Comparison of ENCODE assay signal across 8 cellular contexts in genomic region chr22:41479671-41480396, GRCh38. TPM values are rescaled to one million over a fixed set of nuclear protein-coding genes. Genes with fewer than 3 reads are reported as not detected.
A peak's percentile ranks its signal among the peaks of the same experiment; 100 is the strongest.
DNase-seq lines count a peak whose midpoint lies in the region; ATAC-seq, FAIRE-seq and TF ChIP-seq lines count a peak whose summit lies in the region.

No MANE protein-coding gene starts in this region.

- POLR2A ChIA-PET in A549 (lab: Yijun Ruan, JAX), result no interaction called here

- FAIRE-seq in A549 (lab: Jason Lieb, UNC), result no peak

- CTCF ChIA-PET in A549 (lab: Yijun Ruan, JAX), result interaction anchor here (1.0 to 5.0 kb wide), 3 partner anchors 38 to 76 kb away, joined by 3 to 25 read pairs (median 8); no protein-coding TSS in a partner anchor

- no peaks in the 10 kb centered on the region for H3K9me2 ChIP-seq in neural cell (ENCODE audit: insufficient read depth, low read length)

- ATAC-seq in A549 (peak; percentile 13 to 26; a peak in 3 of 6 replicates), HG02759 (IDR thresholded peaks at IDR 0.05; ENCODE audit: unreplicated experiment) (no peak)

- H3K9ac ChIP-seq in neural cell (ENCODE audit: low read length), result peak overlapping the region; percentile 80

- no peaks in the 10 kb centered on the region; the same call in 2 of the 3 replicates for H3K4me1 ChIP-seq in A549

- no peak for TF ChIP-seq EP300 in A549 (IDR thresholded peaks at IDR 0.05)
- peak; percentile 81 for TF ChIP-seq EP300 in neural cell (conservative IDR thresholded peaks at IDR 0.05; ENCODE audit: poor library complexity, severe bottlenecking)

- H3K27me3 ChIP-seq in neural cell (ENCODE audit: insufficient read depth, low read depth, low read length), result no peaks in the 10 kb centered on the region

- H3K4me3 ChIP-seq in A549 (no peak overlapping the region), epithelial cell of proximal tubule (ENCODE audit: low read depth, low read length) (no peak overlapping the region), neural cell (ENCODE audit: low read length) (peak overlapping the region; percentile 63)

- H3K79me2 ChIP-seq in neural cell (replicated peaks; ENCODE audit: insufficient read depth, low read length), result peaks cover 68% of the 10 kb centered on the region

- H2AFZ ChIP-seq in neural cell (ENCODE audit: low read depth, low read length), result peak overlapping the region; percentile 22

- H3K36me3 ChIP-seq in neural cell (ENCODE audit: insufficient read depth, low read length), result no peaks in the 10 kb centered on the region

- H3K9me3 ChIP-seq in A549 (no peaks in the 10 kb centered on the region), neural cell (ENCODE audit: low read length) (no peaks in the 10 kb centered on the region)

- H3F3A ChIP-seq in neural cell (ENCODE audit: insufficient read depth, low read length, poor library complexity, severe bottlenecking), result peaks cover 4% of the 10 kb centered on the region

- DNase-seq in A549 (ENCODE audit: low read depth in 1 of 2, low spot score in 1 of 2) (no peak), M059J (ENCODE audit: low read depth) (peak; percentile 69), epithelial cell of proximal tubule (ENCODE audit: low read depth) (no peak), SIG-M5 (lab: John Stamatoyannopoulos, UW) (no peak), NCI-H1105 treated with DMSO at 0.1 percent for 48 hours (lab: John Stamatoyannopoulos, UW) (no peak), NCI-H510A treated with DMSO at 0.1 percent for 48 hours (lab: John Stamatoyannopoulos, UW) (no peak)

- H3K27ac ChIP-seq in A549 (no peak overlapping the region), neural cell (ENCODE audit: low read length) (peak overlapping the region; percentile 98)

- WGBS in A549 (ENCODE audit: missing lambda C conversion rate), result 90% methylated on average over 4 of the region's 6 CpGs

- no peak for TF ChIP-seq RAD21 in A549 (conservative IDR thresholded peaks at IDR 0.05 in 1 of 2, IDR thresholded peaks at IDR 0.05 in 1 of 2)
- peak; percentile 66 for TF ChIP-seq RAD21 in neural cell (conservative IDR thresholded peaks at IDR 0.05)

- H4K20me1 ChIP-seq in neural cell (ENCODE audit: insufficient read depth), result no peaks in the 10 kb centered on the region

- TF ChIP-seq CTCF in A549 (IDR thresholded peaks at IDR 0.05) (no peak), epithelial cell of proximal tubule (conservative IDR thresholded peaks at IDR 0.05; ENCODE audit: low read depth, low read length) (peak; percentile 8), neural cell (IDR thresholded peaks at IDR 0.05; ENCODE audit: poor library complexity, severe bottlenecking) (peak; percentile 69)

- H3K4me2 ChIP-seq in A549, result no peak overlapping the region
- peak overlapping the region; percentile 87 for H3K4me2 ChIP-seq in neural cell (ENCODE audit: low read length)

- no peak for TF ChIP-seq POLR2A in A549 (IDR thresholded peaks at IDR 0.05; ENCODE audit: low read length)

TF ChIP-seq in A549, 52 proteins besides CTCF, POLR2A, EP300 and RAD21:
- TF ChIP-seq HES2 (IDR thresholded peaks at IDR 0.05), result no peak
TF ChIP-seq in A549: peak in this region for 0.

TF ChIP-seq in neural cell, 6 proteins besides CTCF, POLR2A, EP300 and RAD21:
- TF ChIP-seq EZH2 (IDR thresholded peaks at IDR 0.05; ENCODE audit: borderline replicate concordance, insufficient read depth, low read length, poor library complexity, severe bottlenecking) (no peak), TAF1 (IDR thresholded peaks at IDR 0.05; ENCODE audit: low read depth) (peak; percentile 60), SMC3 (conservative IDR thresholded peaks at IDR 0.05; ENCODE audit: poor library complexity) (peak; percentile 76), MXI1 (conservative IDR thresholded peaks at IDR 0.05; ENCODE audit: poor library complexity, severe bottlenecking) (peak; percentile 58), REST (IDR thresholded peaks at IDR 0.05; ENCODE audit: borderline replicate concordance) (peak; percentile 51), POLR2AphosphoS5 (IDR thresholded peaks at IDR 0.05) (peak; percentile 76)

RNA-seq across cellular contexts. Expression of gene ACO2, which starts 10.9 kb away (rescaled TPM):
- 30.7 and 32.8 TPM in 2 replicates for polyA plus RNA-seq in A549 (2011; rRNA removed)
- polyA plus RNA-seq in A549 (2012; cell fraction: cytosol; rRNA removed), result 56.6 and 60.1 TPM in 2 replicates
- polyA plus RNA-seq in A549 (2012; cell fraction: nucleus; rRNA removed), result 70.9 and 105 TPM in 2 replicates
- polyA plus RNA-seq in A549 (2017; fragmentation: RNase III; extraction: RNeasy Plus Mini Kit Qiagen cat#74134 plus additional on column Dnase treatment), result 43.7 to 45.7 TPM (median 43.7 TPM) in 3 replicates
- 40.0 and 48.5 TPM in 2 replicates for polyA minus RNA-seq in A549 (2011; rRNA and poly(A)+ RNA removed)
- total RNA-seq in M059J (2014; rRNA removed; shearing (Covaris generic)), result 28.1 and 43.7 TPM in 2 replicates
- total RNA-seq in epithelial cell of proximal tubule, result 58.8 and 81.8 TPM in 2 replicates
- polyA plus RNA-seq in neural cell, result 72.3 and 88.2 TPM in 2 replicates
- 110 TPM in 2 replicates for polyA minus RNA-seq in neural cell

RNA-seq across cellular contexts. Expression of gene PHF5A, which starts 11.3 kb away (rescaled TPM):
- polyA plus RNA-seq in A549 (2011; rRNA removed) (69.4 and 82.6 TPM in 2 replicates), A549 (2017; fragmentation: RNase III; extraction: RNeasy Plus Mini Kit Qiagen cat#74134 plus additional on column Dnase treatment) (78.4 to 86.6 TPM (median 80.1 TPM) in 3 replicates), neural cell (148 and 153 TPM in 2 replicates)
- polyA plus RNA-seq in A549 (2012; cell fraction: cytosol; rRNA removed), result 66.3 and 69.3 TPM in 2 replicates
- 17.9 and 41.9 TPM in 2 replicates for polyA plus RNA-seq in A549 (2012; cell fraction: nucleus; rRNA removed)
- polyA minus RNA-seq in A549 (2011; rRNA and poly(A)+ RNA removed), result 31.4 and 38.0 TPM in 2 replicates
- total RNA-seq in M059J (2014; rRNA removed; shearing (Covaris generic)), result 42.8 and 69.0 TPM in 2 replicates
- total RNA-seq in epithelial cell of proximal tubule, result 61.1 and 82.3 TPM in 2 replicates
- 66.7 and 76.3 TPM in 2 replicates for polyA minus RNA-seq in neural cell

RNA-seq across cellular contexts. Expression of gene TOB2, which starts 33.2 kb away (rescaled TPM):
- polyA plus RNA-seq in A549 (2011; rRNA removed) (11.4 and 11.7 TPM in 2 replicates), A549 (2017; fragmentation: RNase III; extraction: RNeasy Plus Mini Kit Qiagen cat#74134 plus additional on column Dnase treatment) (13.6 to 14.7 TPM (median 14.4 TPM) in 3 replicates), neural cell (8.2 and 9.1 TPM in 2 replicates)
- 8.6 and 10.5 TPM in 2 replicates for polyA plus RNA-seq in A549 (2012; cell fraction: cytosol; rRNA removed)
- polyA plus RNA-seq in A549 (2012; cell fraction: nucleus; rRNA removed), result 13.0 and 13.3 TPM in 2 replicates
- 18.0 and 21.6 TPM in 2 replicates for polyA minus RNA-seq in A549 (2011; rRNA and poly(A)+ RNA removed)
- 10.1 and 19.0 TPM in 2 replicates for total RNA-seq in M059J (2014; rRNA removed; shearing (Covaris generic))
- 31.8 and 33.4 TPM in 2 replicates for total RNA-seq in epithelial cell of proximal tubule
- polyA minus RNA-seq in neural cell, result 17.4 and 21.2 TPM in 2 replicates
